Comparison of ENCODE assay signal across 19 cellular contexts in genomic region chr1:199734186-199734585, GRCh38.
"Had no signal": no experiment of that assay in that cellular context is flagged by ENCODE, and none has a peak within 500 bp of the region (broad histone marks: within the 10 kb centered on the region; RNA-seq: fewer than 3 reads in every experiment).

No MANE protein-coding gene starts in this region.

- H3K4me1 ChIP-seq: ascending aorta, lower lobe of right lung, right atrium auricular region, testis had no signal

- ATAC-seq: activated naive CD8-positive, alpha-beta T cell treated with anti-CD3 and anti-CD28 coated beads, Interleukin-2, amount 50 U/mL, for 24 hours; foreskin keratinocyte; left cardiac atrium; lower lobe of right lung; naive thymus-derived CD4-positive, alpha-beta T cell; stimulated activated naive CD8-positive, alpha-beta T cell treated with anti-CD3 and anti-CD28 coated beads, Interleukin-15, amount 100 ng/mL, for 72 hours; WTC11 had no signal

- H3K27ac ChIP-seq: ascending aorta, esophagus muscularis mucosa, foreskin keratinocyte, lower lobe of right lung, neutrophil, right atrium auricular region, skin epidermis, testis had no signal

- H3K9me3 Mint-ChIP-seq: activated CD4-positive, alpha-beta T cell treated with anti-CD3 and anti-CD28 coated beads, Interleukin-2, amount 10 ng/mL, durations not matched to agents 24 days and 14 days; activated naive CD8-positive, alpha-beta T cell treated with anti-CD3 and anti-CD28 coated beads, Interleukin-2, amount 50 U/mL, for 24 hours; stimulated activated naive CD8-positive, alpha-beta T cell treated with anti-CD3 and anti-CD28 coated beads, Interleukin-15, amount 100 ng/mL, for 72 hours had no signal

- H3K27me3 ChIP-seq: ascending aorta, esophagus muscularis mucosa, foreskin keratinocyte, neutrophil, right atrium auricular region, testis had no signal

- H3K27ac Mint-ChIP-seq: activated CD4-positive, alpha-beta T cell treated with anti-CD3 and anti-CD28 coated beads, Interleukin-2, amount 10 ng/mL, durations not matched to agents 24 days and 14 days; activated naive CD8-positive, alpha-beta T cell treated with anti-CD3 and anti-CD28 coated beads, Interleukin-2, amount 50 U/mL, for 24 hours; immature natural killer cell; naive thymus-derived CD4-positive, alpha-beta T cell; stimulated activated naive CD8-positive, alpha-beta T cell treated with anti-CD3 and anti-CD28 coated beads, Interleukin-15, amount 100 ng/mL, for 72 hours; WTC11 had no signal

- FAIRE-seq: bronchial epithelial cell, endometrium had no signal

- H3K4me3 Mint-ChIP-seq: activated CD4-positive, alpha-beta T cell treated with anti-CD3 and anti-CD28 coated beads, Interleukin-2, amount 10 ng/mL, durations not matched to agents 24 days and 14 days; activated naive CD8-positive, alpha-beta T cell treated with anti-CD3 and anti-CD28 coated beads, Interleukin-2, amount 50 U/mL, for 24 hours; immature natural killer cell; naive thymus-derived CD4-positive, alpha-beta T cell; stimulated activated naive CD8-positive, alpha-beta T cell treated with anti-CD3 and anti-CD28 coated beads, Interleukin-15, amount 100 ng/mL, for 72 hours; WTC11 had no signal

- H3K9me3 ChIP-seq: ascending aorta, esophagus muscularis mucosa, lower lobe of right lung, neutrophil, right atrium auricular region, testis had no signal

- H3K4me1 Mint-ChIP-seq: activated CD4-positive, alpha-beta T cell treated with anti-CD3 and anti-CD28 coated beads, Interleukin-2, amount 10 ng/mL, durations not matched to agents 24 days and 14 days; immature natural killer cell; naive thymus-derived CD4-positive, alpha-beta T cell; stimulated activated naive CD8-positive, alpha-beta T cell treated with anti-CD3 and anti-CD28 coated beads, Interleukin-15, amount 100 ng/mL, for 72 hours had no signal

- H3K36me3 ChIP-seq: ascending aorta, esophagus muscularis mucosa, lower lobe of right lung, neutrophil, right atrium auricular region had no signal

- H3K4me3 ChIP-seq: ascending aorta, esophagus muscularis mucosa, lower lobe of right lung, right atrium auricular region, skin epidermis, testis had no signal

- DNase-seq: activated CD4-positive, alpha-beta T cell treated with anti-CD3 and anti-CD28 coated beads, Interleukin-2, amount 10 ng/mL, durations not matched to agents 24 days and 14 days; activated naive CD4-positive, alpha-beta T cell treated with Interleukin-2 at 50 U/mL for 16 hours; activated naive CD8-positive, alpha-beta T cell treated with anti-CD3 and anti-CD28 coated beads, Interleukin-2, amount 50 U/mL, for 24 hours; foreskin keratinocyte; immature natural killer cell; left cardiac atrium; lower lobe of right lung; naive thymus-derived CD4-positive, alpha-beta T cell; stimulated activated CD4-positive, alpha-beta T cell treated with anti-CD3 and anti-CD28 coated beads, Interleukin-4, amount 100 ng/mL, for 4 hours; stimulated activated naive CD8-positive, alpha-beta T cell treated with anti-CD3 and anti-CD28 coated beads, Interleukin-15, amount 100 ng/mL, for 72 hours; testis had no signal
